Comparison of ENCODE assay signal across 17 cellular contexts in genomic region chrX:17882680-17883079, GRCh38. TPM values are rescaled to one million over a fixed set of nuclear protein-coding genes. Genes with fewer than 3 reads are reported as not detected.
DNase-seq lines count a peak whose midpoint lies in the region; ATAC-seq and TF ChIP-seq lines count a peak whose summit lies in the region.
"Had no signal": no experiment of that assay in that cellular context is flagged by ENCODE, and none has a peak within 500 bp of the region (broad histone marks: within the 10 kb centered on the region; RNA-seq: fewer than 3 reads in every experiment).

No MANE protein-coding gene starts in this region.

- ATAC-seq in Right ventricle myocardium inferior = no peak
- ATAC-seq: CD8-positive, alpha-beta T cell; GM23338; HCT116; HepG2 had no signal

- H3K36me3 ChIP-seq in HEK293 (ENCODE audit: control insufficient read depth in 2 of 2, insufficient read depth in 1 of 2, low read length in 2 of 2) = no peaks in the 10 kb centered on the region
- H3K36me3 ChIP-seq: BLaER1 had no signal

- no peaks in the 10 kb centered on the region for H3K9me3 ChIP-seq in HEK293 (ENCODE audit: control insufficient read depth, insufficient read depth, low read depth, low read length)

- no peak overlapping the region for H3K27ac ChIP-seq in HEK293 (ENCODE audit: extremely low read depth, low read depth, low read length)
- H3K27ac ChIP-seq: BLaER1 had no signal

- no peaks in the 10 kb centered on the region for H3K4me1 ChIP-seq in HEK293 (ENCODE audit: control insufficient read depth, insufficient read depth, low read length)
- H3K4me1 ChIP-seq: BLaER1 had no signal

- POLR2A ChIA-PET in HEK293 (lab: Yijun Ruan, JAX) = no interaction called here

- TF ChIP-seq CTCF in HEK293 (tag by site-specific recombination; IDR thresholded peaks at IDR 0.05) = no peak
- TF ChIP-seq CTCF in epithelial cell of esophagus (IDR thresholded peaks at IDR 0.05; ENCODE audit: insufficient read depth, low read depth, low read length, missing control alignments) = no peak

- H3K4me3 ChIP-seq in HEK293 (ENCODE audit: low read depth, low read length) (no peak overlapping the region), epithelial cell of esophagus (ENCODE audit: low read length) (no peak overlapping the region)
- H3K4me3 ChIP-seq: BLaER1, GM23338 had no signal

- CTCF ChIA-PET in HEK293 (lab: Yijun Ruan, JAX) = no interaction called here

- DNase-seq in Daoy (ENCODE audit: low read depth) = peak; percentile 1
- DNase-seq in RPMI7951 (ENCODE audit: low read depth) = peak; percentile 0
- DNase-seq in epithelial cell of esophagus (ENCODE audit: low read depth) = peak; percentile 1
- no peak for DNase-seq in CD1c-positive myeloid dendritic cell (ENCODE audit: extremely low spot score)
- no peak for DNase-seq in Right ventricle myocardium inferior (ENCODE audit: missing footprints)
- no peak for DNase-seq in cerebellum (ENCODE audit: low spot score)
- DNase-seq in SW480 (ENCODE audit: low spot score) = no peak
- DNase-seq: 8988T; Calu3; CD8-positive, alpha-beta T cell; DMS79 treated with DMSO at 0.1 percent for 48 hours had no signal

- intact Hi-C loops in Right ventricle myocardium inferior (cut with DNase I) = no loop called here

TF ChIP-seq in HEK293, 187 proteins besides CTCF, POLR2A, EP300 and RAD21:
- TF ChIP-seq ZNF248 (tag by site-specific recombination; IDR thresholded peaks at IDR 0.05) = 0 out of 2 replicates have a peak, but pooled peaks have one; percentile 18
- TF ChIP-seq ZXDB (tag by site-specific recombination; IDR thresholded peaks at IDR 0.05) = no peak
- 0 out of 2 replicates have a peak, but pooled peaks have one; percentile 41 for TF ChIP-seq ZNF148 (tag by site-specific recombination; IDR thresholded peaks at IDR 0.05; ENCODE audit: borderline replicate concordance)

RNA-seq across cellular contexts. Expression of gene RAI2, which starts 21.6 kb away (rescaled TPM):
- 0.86 TPM in 1 of 2 replicates, not detected in the other for total RNA-seq in Daoy (2014; rRNA removed; shearing (Covaris generic))
- total RNA-seq in RPMI7951 (2014; rRNA removed; shearing (Covaris generic)) = not detected in 2 replicates
- total RNA-seq in Right ventricle myocardium inferior (19.1 TPM), cerebellum (3.2 TPM)
- total RNA-seq: A673, HepG2 had no signal

Comparison
In these comparisons a context has a peak if more than half of its experiments do, and no peak if none do; other contexts are left out.
1. DNase-seq: peak in Daoy (single experiment), RPMI7951 (single experiment) and epithelial cell of esophagus (single experiment); none in CD1c-positive myeloid dendritic cell (single experiment), Right ventricle myocardium inferior (single experiment), cerebellum (single experiment) and SW480 (single experiment).